ENCODE assay signal across 11 cellular contexts in the genomic region with DNA sequence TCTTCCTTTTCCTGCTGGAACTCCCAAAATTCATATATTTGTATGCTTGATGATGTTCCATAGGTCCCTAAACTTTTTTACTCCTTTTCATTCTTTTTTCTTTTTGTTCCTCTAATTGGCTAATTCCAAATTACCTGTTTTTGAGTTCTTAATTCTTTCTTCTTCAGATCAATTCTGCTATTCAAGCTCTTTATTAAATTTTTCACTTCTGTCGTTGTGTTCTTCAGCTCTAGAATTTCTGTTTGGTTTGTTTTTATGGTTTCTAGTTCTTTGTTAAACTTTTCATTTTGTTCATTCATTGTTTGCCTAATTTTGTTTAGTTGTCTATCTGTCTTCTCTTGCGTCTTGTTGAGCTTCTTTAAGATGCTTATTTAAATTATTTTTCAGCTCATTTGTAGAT.
"Had no signal": no experiment of that assay in that cellular context is flagged by ENCODE, and none has a peak within 500 bp of the region (broad histone marks: within the 10 kb centered on the region; RNA-seq: fewer than 3 reads in every experiment).

No MANE protein-coding gene starts in this region.

- H3K27ac ChIP-seq: GM23248 had no signal

- H3K36me3 ChIP-seq: HAP-1 had no signal

- H3K4me2 ChIP-seq: GM23338 had no signal

- H3K4me1 ChIP-seq: HAP-1 had no signal

- H3K9ac ChIP-seq: GM23248 had no signal

- DNase-seq: GM23248, GOT3, H7, H9, HCEC 1CT, HFFc6 had no signal

- H2AFZ ChIP-seq: GM23248, GM23338 had no signal

- H3K4me3 ChIP-seq: GM23248, GM23338, HAP-1 had no signal

- H3K9me3 ChIP-seq: HAP-1 had no signal

- FAIRE-seq: H1, H54 had no signal

- ATAC-seq: GM23338, HCT116 had no signal
